In genomic region chr10:69181433-69181832, GRCh38 we compare ENCODE assay signal across 9 cellular contexts. TPM values are rescaled to one million over a fixed set of nuclear protein-coding genes. Genes with fewer than 3 reads are reported as not detected.
A peak's percentile ranks its signal among the peaks of the same experiment; 100 is the strongest.
DNase-seq lines count a peak whose midpoint lies in the region; ATAC-seq, FAIRE-seq and TF ChIP-seq lines count a peak whose summit lies in the region.
"Had no signal": no experiment of that assay in that cellular context is flagged by ENCODE, and none has a peak within 500 bp of the region (broad histone marks: within the 10 kb centered on the region; RNA-seq: fewer than 3 reads in every experiment).

No MANE protein-coding gene starts in this region.

- H3K36me3 ChIP-seq in PC-9 (ENCODE audit: low read depth) (peaks cover 13% of the 10 kb centered on the region), pancreas (peaks cover 0 to 3% (median 0%) of the 10 kb centered on the region in 3 donors), aorta (ENCODE audit: control insufficient read depth in 1 of 2, insufficient read depth in 2 of 2, low read length in 1 of 2) (no peaks in the 10 kb centered on the region)

- H3K4me3 ChIP-seq in PC-9, result peak overlapping the region; percentile 89
- H3K4me3 ChIP-seq in epithelial cell of esophagus (ENCODE audit: low read length), result peak overlapping the region; percentile 99
- peak overlapping the region in 3 of 4 donors; percentile 74 to 98 (median 97) for H3K4me3 ChIP-seq in pancreas
- H3K4me3 ChIP-seq in aorta (ENCODE audit: low read length in 2 of 2), result no peak overlapping the region

- POLR2A ChIA-PET in PC-9 (lab: Charles Lee; ENCODE audit: unreplicated experiment), result no interaction called here

- FAIRE-seq in pancreas (lab: Jason Lieb, UNC), result no peak

- H3K27ac ChIP-seq in PC-9 (0 out of 2 replicates have a peak overlapping the region, but pooled peaks have one; percentile 81), pancreas (no peak overlapping the region), aorta (ENCODE audit: low read depth in 1 of 2, low read length in 2 of 2) (no peak overlapping the region)

- CTCF ChIA-PET in PC-9 (lab: Charles Lee), result interaction anchor here (0.6 kb wide), 1 partner anchor 57 kb away, joined by 5 read pairs; no protein-coding TSS in a partner anchor

- WGBS in pancreas, 2 donors, result 34 to 47% methylated on average over 1 of the region's 1 CpG
- 75 to 88% methylated on average over 1 of the region's 1 CpG for WGBS in aorta, 2 donors

- no TSS peak for BruUV-seq in PC-9 (replicated peaks; lab: Mats Ljungman, UMichigan)

- ATAC-seq in pancreas (no peak), aorta (ENCODE audit: low FRiP score) (no peak)

- intact Hi-C loops in PC-9 (cut with micrococcal nuclease; ENCODE audit: unreplicated experiment), result no loop called here
- intact Hi-C loops in pancreas (cut with DNase I), result no loop called here
- intact Hi-C loops in aorta (cut with DNase I), result loop anchor here in 1 of 2 donors (10.0 kb wide), 1 partner anchor 57 kb away; the partner anchor contains the start of gene VPS26A

- no peak overlapping the region for H2AFZ ChIP-seq in PC-9

- peaks cover 19% of the 10 kb centered on the region; the same call in 1 of the 2 replicates for H3F3A ChIP-seq in PC-9 (ENCODE audit: insufficient read depth, low read depth)

- H3K9me3 ChIP-seq in PC-9 (ENCODE audit: insufficient read depth, low read depth) (no peaks in the 10 kb centered on the region), pancreas (no peaks in the 10 kb centered on the region), aorta (ENCODE audit: control insufficient read depth, low read length) (no peaks in the 10 kb centered on the region)

- H3K9me2 ChIP-seq in PC-9 (ENCODE audit: insufficient read depth), result no peaks in the 10 kb centered on the region

- peaks cover 22% of the 10 kb centered on the region; the same call in 1 of the 2 replicates for H4K20me1 ChIP-seq in PC-9 (ENCODE audit: insufficient read depth)

- H3K79me2 ChIP-seq in PC-9 (ENCODE audit: low read depth), result peaks cover 62% of the 10 kb centered on the region

- TF ChIP-seq CTCF in PC-9 (conservative IDR thresholded peaks at IDR 0.05) (no peak), epithelial cell of esophagus (IDR thresholded peaks at IDR 0.05; ENCODE audit: insufficient read depth, low read depth, low read length, missing control alignments) (no peak), pancreas (IDR thresholded peaks at IDR 0.05) (no peak)

- H3K27me3 ChIP-seq in PC-9 (ENCODE audit: insufficient read depth, low read depth) (no peaks in the 10 kb centered on the region), pancreas (no peaks in the 10 kb centered on the region), aorta (ENCODE audit: control insufficient read depth in 1 of 2, insufficient read depth in 2 of 2, low read length in 1 of 2) (no peaks in the 10 kb centered on the region)

- DNase-seq in ELR (ENCODE audit: low read depth) (peak; percentile 29), PC-9 (no peak), epithelial cell of esophagus (ENCODE audit: low read depth) (peak; percentile 52), pancreas (no peak), NCI-H82 (lab: John Stamatoyannopoulos, UW) (no peak), aorta (no peak)
- no peak for DNase-seq in stimulated activated CD4-positive, alpha-beta T cell treated with anti-CD3 and anti-CD28 coated beads, Interleukin-2, amount 100 ng/mL, for 24 hours
- DNase-seq in stimulated activated CD4-positive, alpha-beta T cell treated with anti-CD3 and anti-CD28 coated beads, Interleukin-15, amount 100 ng/mL, for 24 hours, result no peak
- DNase-seq: KG1 had no signal

- peak overlapping the region; percentile 91 for H3K4me2 ChIP-seq in PC-9

- peaks cover 19% of the 10 kb centered on the region for H3K4me1 ChIP-seq in PC-9 (replicated peaks; ENCODE audit: insufficient read depth)
- H3K4me1 ChIP-seq in pancreas, result peaks cover 7 to 12% (median 12%) of the 10 kb centered on the region in 3 donors
- H3K4me1 ChIP-seq in aorta (ENCODE audit: control insufficient read depth in 1 of 2, insufficient read depth in 2 of 2, low read length in 2 of 2), result peaks cover 0 to 5% of the 10 kb centered on the region in 2 donors

RNA-seq across cellular contexts. Expression of gene SUPV3L1, which starts 1.4 kb away (rescaled TPM):
- total RNA-seq in PC-9 (2021) (49.9 and 55.7 TPM in 2 replicates), pancreas (10 to 100 TPM in 5 of 6 donors, 1 to 10 TPM in 1; 8.6 to 18.0 (median 12.5) TPM), aorta (10 to 100 TPM; 21.4 to 28.2 TPM)
- polyA plus RNA-seq in pancreas (10 to 100 TPM; 52.0 to 78.1 TPM), aorta (10 to 100 TPM; 15.8 to 76.3 TPM)

RNA-seq across cellular contexts. Expression of gene HKDC1, which starts 38.7 kb away (rescaled TPM):
- 173 and 178 TPM in 2 replicates for total RNA-seq in PC-9 (2021)
- 1 to 10 TPM; 3.7 to 9.3 (median 6.3) TPM for total RNA-seq in pancreas
- 10 to 100 TPM in 1 of 2 donors, 1 to 10 TPM in 1; 9.8 to 11.1 TPM for polyA plus RNA-seq in pancreas
- total RNA-seq in aorta, result not detected
- 1 to 10 TPM in 1 of 2 donors, not detected in 1; 3.1 TPM for polyA plus RNA-seq in aorta

RNA-seq across cellular contexts. Expression of gene VPS26A, which starts 57.5 kb away (rescaled TPM):
- total RNA-seq in PC-9 (2021) (90.0 and 102 TPM in 2 replicates), pancreas (10 to 100 TPM; 14.5 to 26.1 (median 18.8) TPM), aorta (10 to 100 TPM; 47.4 to 49.2 TPM)
- polyA plus RNA-seq in pancreas (10 to 100 TPM in 1 of 2 donors, 1 to 10 TPM in 1; 7.0 to 14.0 TPM), aorta (10 to 100 TPM; 31.9 to 42.4 TPM)

Comparison
In these comparisons a context has a peak if more than half of its experiments do, and no peak if none do; other contexts are left out.
1. DNase-seq: peak in ELR (single experiment) and epithelial cell of esophagus (single experiment); none in PC-9 (0 of 2), pancreas (0 of 6), NCI-H82 (single experiment), aorta (0 of 2), stimulated activated CD4-positive, alpha-beta T cell treated with anti-CD3 and anti-CD28 coated beads, Interleukin-2, amount 100 ng/mL, for 24 hours (0 of 2) and stimulated activated CD4-positive, alpha-beta T cell treated with anti-CD3 and anti-CD28 coated beads, Interleukin-15, amount 100 ng/mL, for 24 hours (single experiment).
2. H3K4me3 ChIP-seq: peak in PC-9 (single experiment), epithelial cell of esophagus (single experiment) and pancreas (3 of 4); none in aorta (0 of 2).
3. RNA of gene HKDC1, which starts 38.7 kb away (total RNA-seq): 173 to 178 TPM in PC-9; 3.7 to 9.3 TPM in pancreas and not detected in aorta; every median in the first group is over 10 times any median in the second.